In the genomic region with DNA sequence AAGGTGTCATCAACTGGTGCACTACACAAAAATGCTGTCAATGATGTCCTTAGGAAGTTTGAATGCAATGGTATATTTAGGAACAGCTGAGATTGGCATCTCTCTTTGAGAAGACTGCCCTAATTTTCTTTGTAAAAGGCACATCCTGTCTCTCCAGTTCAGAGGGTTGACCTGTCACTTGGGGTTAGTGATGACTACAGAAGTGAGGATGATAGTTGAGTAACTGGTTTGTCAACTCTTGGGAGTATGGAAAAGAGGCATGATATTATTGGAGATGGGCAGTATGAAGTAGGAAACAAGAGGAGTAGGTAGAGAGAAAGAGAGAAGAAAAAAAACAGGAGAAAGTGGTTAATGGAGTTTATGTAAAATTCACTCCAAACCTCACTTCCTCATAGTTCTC, we compare ENCODE assay signal across 11 cellular contexts.
"Had no signal": no experiment of that assay in that cellular context is flagged by ENCODE, and none has a peak within 500 bp of the region (broad histone marks: within the 10 kb centered on the region; RNA-seq: fewer than 3 reads in every experiment).

No MANE protein-coding gene starts in this region.

- H3K4me1 ChIP-seq: right atrium auricular region, tibial nerve had no signal

- H3K4me3 ChIP-seq: coronary artery, gastroesophageal sphincter, right atrium auricular region, tibial nerve had no signal

- H3K9me3 ChIP-seq: gastroesophageal sphincter, right atrium auricular region, tibial nerve had no signal

- H3K27ac ChIP-seq: coronary artery, gastroesophageal sphincter, right atrium auricular region, tibial nerve had no signal

- DNase-seq: activated CD4-positive, alpha-beta T cell treated with anti-CD3 and anti-CD28 coated beads, Interleukin-2, amount 10 ng/mL, durations not matched to agents 7 days and 5 days; activated CD4-positive, CD25-positive, alpha-beta regulatory T cell; activated CD8-positive, alpha-beta memory T cell treated with anti-CD3 and anti-CD28 coated beads for 24 hours; activated naive CD4-positive, alpha-beta T cell treated with Interleukin-2 at 50 U/mL for 16 hours; central memory CD4-positive, alpha-beta T cell; effector CD8-positive, alpha-beta T cell; stimulated activated naive B cell treated with anti-CD40 and anti-IgM and Interleukin-4, amounts not matched to agents 10 μg/mL and 1 μg/mL and 100 μg/mL, for 72 hours had no signal

- ATAC-seq: gastroesophageal sphincter; stimulated activated naive B cell treated with anti-CD40 and anti-IgM and Interleukin-4, amounts not matched to agents 10 μg/mL and 1 μg/mL and 100 μg/mL, for 72 hours had no signal

- H3K36me3 ChIP-seq: gastroesophageal sphincter, right atrium auricular region, tibial nerve had no signal

- H3K27me3 ChIP-seq: gastroesophageal sphincter, right atrium auricular region, tibial nerve had no signal
